In genomic region chr10:128263891-128264688, GRCh38 we compare ENCODE assay signal across 8 cellular contexts.
DNase-seq lines count a peak whose midpoint lies in the region; ATAC-seq and TF ChIP-seq lines count a peak whose summit lies in the region.

No MANE protein-coding gene starts in this region.

- no peaks in the 10 kb centered on the region for H3K36me3 Mint-ChIP-seq in activated T-helper 2 cell treated with anti-CD3 and anti-CD28 coated beads, Interferon-gamma antibody, Interleukin-2, Interleukin-4, amounts not matched to agents 10 μg/mL and 5 μg/mL and 100 μg/mL, durations not matched to agents 14 hours and 24 hours and 36 hours (ENCODE audit: low read depth)
- no peaks in the 10 kb centered on the region for H3K36me3 Mint-ChIP-seq in glutamatergic neuron (ENCODE audit: unreplicated experiment)

- no peak overlapping the region for H2AFZ ChIP-seq in OCI-LY1 (ENCODE audit: low read length)

- intact Hi-C loops in activated T-helper 2 cell treated with anti-CD3 and anti-CD28 coated beads, Interferon-gamma antibody, Interleukin-2, Interleukin-4, amounts not matched to agents 10 μg/mL and 5 μg/mL and 100 μg/mL, durations not matched to agents 14 hours and 24 hours and 36 hours (cut with micrococcal nuclease) = no loop called here

- H3K9ac ChIP-seq in OCI-LY1 (ENCODE audit: low read length) = no peak overlapping the region

- H3K4me2 ChIP-seq in OCI-LY1 (ENCODE audit: low read length) = no peak overlapping the region

- H3K27ac ChIP-seq in OCI-LY1 (ENCODE audit: low read depth, low read length, poor library complexity, severe bottlenecking) = no peak overlapping the region

- H3K79me2 ChIP-seq in OCI-LY1 (ENCODE audit: insufficient read depth, low read length) = no peaks in the 10 kb centered on the region

- H3K4me3 Mint-ChIP-seq in activated T-helper 2 cell treated with anti-CD3 and anti-CD28 coated beads, Interferon-gamma antibody, Interleukin-2, Interleukin-4, amounts not matched to agents 10 μg/mL and 5 μg/mL and 100 μg/mL, durations not matched to agents 14 hours and 24 hours and 36 hours (ENCODE audit: low read depth) = no peak overlapping the region
- H3K4me3 Mint-ChIP-seq in glutamatergic neuron (ENCODE audit: unreplicated experiment) = no peak overlapping the region

- no peak overlapping the region for H3K27ac Mint-ChIP-seq in activated T-helper 2 cell treated with anti-CD3 and anti-CD28 coated beads, Interferon-gamma antibody, Interleukin-2, Interleukin-4, amounts not matched to agents 10 μg/mL and 5 μg/mL and 100 μg/mL, durations not matched to agents 14 hours and 24 hours and 36 hours
- no peak overlapping the region for H3K27ac Mint-ChIP-seq in glutamatergic neuron (ENCODE audit: unreplicated experiment)

- DNase-seq in ELF-1 (ENCODE audit: low read depth, low spot score) = peak; percentile 64
- DNase-seq in activated T-helper 2 cell treated with anti-CD3 and anti-CD28 coated beads, Interferon-gamma antibody, Interleukin-2, Interleukin-4, amounts not matched to agents 10 μg/mL and 5 μg/mL and 100 μg/mL, durations not matched to agents 14 hours and 24 hours and 36 hours (ENCODE audit: low spot score) = peak; percentile 25
- DNase-seq in glutamatergic neuron = peak; percentile 91
- peak; percentile 30 for DNase-seq in putamen (ENCODE audit: low spot score)

- H3K4me3 ChIP-seq in OCI-LY1 (ENCODE audit: low read depth, low read length, poor library complexity, severe bottlenecking) = no peak overlapping the region

- TF ChIP-seq CTCF in OCI-LY1 (IDR thresholded peaks at IDR 0.05; ENCODE audit: low read length) = peak; percentile 76
- peak; percentile 73 for TF ChIP-seq CTCF in glutamatergic neuron (IDR thresholded peaks at IDR 0.05; ENCODE audit: partially characterized antibody, unreplicated experiment)

- 0 out of 2 replicates have a peak, but pooled peaks cover 5% of the 10 kb centered on the region for H3K27me3 ChIP-seq in OCI-LY1 (ENCODE audit: insufficient read depth, low read length)

- no peaks in the 10 kb centered on the region for H3K9me2 ChIP-seq in OCI-LY1 (ENCODE audit: low read depth, low read length)

- H4K20me1 ChIP-seq in OCI-LY1 (ENCODE audit: insufficient read depth, low read length) = no peaks in the 10 kb centered on the region

- H3K36me3 ChIP-seq in OCI-LY1 (ENCODE audit: insufficient read depth, low read length) = no peaks in the 10 kb centered on the region

- peaks cover 36% of the 10 kb centered on the region for H3K27me3 Mint-ChIP-seq in activated T-helper 2 cell treated with anti-CD3 and anti-CD28 coated beads, Interferon-gamma antibody, Interleukin-2, Interleukin-4, amounts not matched to agents 10 μg/mL and 5 μg/mL and 100 μg/mL, durations not matched to agents 14 hours and 24 hours and 36 hours (ENCODE audit: low read depth)
- peaks cover 2% of the 10 kb centered on the region for H3K27me3 Mint-ChIP-seq in glutamatergic neuron (ENCODE audit: unreplicated experiment)

- H3K9me3 Mint-ChIP-seq in activated T-helper 2 cell treated with anti-CD3 and anti-CD28 coated beads, Interferon-gamma antibody, Interleukin-2, Interleukin-4, amounts not matched to agents 10 μg/mL and 5 μg/mL and 100 μg/mL, durations not matched to agents 14 hours and 24 hours and 36 hours = no peaks in the 10 kb centered on the region
- H3K9me3 Mint-ChIP-seq in glutamatergic neuron (ENCODE audit: unreplicated experiment) = no peaks in the 10 kb centered on the region

- no peaks in the 10 kb centered on the region for H3K4me1 ChIP-seq in OCI-LY1 (ENCODE audit: insufficient read depth, low read length, severe bottlenecking)

- H3K4me1 Mint-ChIP-seq in activated T-helper 2 cell treated with anti-CD3 and anti-CD28 coated beads, Interferon-gamma antibody, Interleukin-2, Interleukin-4, amounts not matched to agents 10 μg/mL and 5 μg/mL and 100 μg/mL, durations not matched to agents 14 hours and 24 hours and 36 hours (ENCODE audit: low read depth) = no peaks in the 10 kb centered on the region
- H3K4me1 Mint-ChIP-seq in glutamatergic neuron (ENCODE audit: low read depth, unreplicated experiment) = peaks cover 9% of the 10 kb centered on the region

- H3K9me3 ChIP-seq in OCI-LY1 (ENCODE audit: low read length) = no peaks in the 10 kb centered on the region

- ATAC-seq in HG02798 (IDR thresholded peaks at IDR 0.05; ENCODE audit: poor library complexity, unreplicated experiment) (peak; percentile 58), HG02885 (IDR thresholded peaks at IDR 0.05; ENCODE audit: poor library complexity, unreplicated experiment) (no peak), HG03139 (IDR thresholded peaks at IDR 0.05; ENCODE audit: unreplicated experiment) (no peak)

- H3F3A ChIP-seq in OCI-LY1 (ENCODE audit: insufficient read depth, low read length) = no peaks in the 10 kb centered on the region

Comparison
In these comparisons a context has a peak if more than half of its experiments do, and no peak if none do; other contexts are left out.
1. DNase-seq: peak in every context shown above with its lines; median percentile 91 in glutamatergic neuron; 64 in ELF-1; 30 in putamen; 25 in activated T-helper 2 cell treated with anti-CD3 and anti-CD28 coated beads, Interferon-gamma antibody, Interleukin-2, Interleukin-4, amounts not matched to agents 10 μg/mL and 5 μg/mL and 100 μg/mL, durations not matched to agents 14 hours and 24 hours and 36 hours.